10 cellular contexts compared by ENCODE assay signal in the genomic region with DNA sequence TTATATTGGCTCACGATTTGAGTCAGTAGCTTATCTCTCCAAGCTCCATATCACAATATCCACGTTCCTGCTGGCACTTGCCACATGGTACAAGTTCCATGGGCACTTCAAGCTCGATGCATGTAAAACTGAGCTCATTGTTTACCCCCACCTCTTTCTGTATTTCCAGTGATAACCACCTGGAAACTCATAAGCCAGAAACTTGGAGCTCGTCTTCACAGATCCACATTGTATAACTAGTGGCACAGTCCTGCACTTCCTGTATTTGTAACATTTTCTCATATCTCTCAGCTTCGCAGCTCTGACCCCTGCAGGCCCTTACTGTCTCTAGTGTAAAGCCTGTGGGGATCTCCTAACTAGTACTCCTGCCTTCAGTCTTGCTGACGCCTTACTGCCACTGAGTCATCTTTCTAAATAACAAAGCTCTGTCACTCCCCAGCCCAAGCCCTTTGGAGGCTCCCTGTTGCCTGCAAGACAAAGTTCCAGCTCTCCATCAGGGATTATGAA. TPM values are rescaled to one million over a fixed set of nuclear protein-coding genes. Genes with fewer than 3 reads are reported as not detected.
DNase-seq lines count a peak whose midpoint lies in the region; ATAC-seq and TF ChIP-seq lines count a peak whose summit lies in the region.
"Had no signal": no experiment of that assay in that cellular context is flagged by ENCODE, and none has a peak within 500 bp of the region (broad histone marks: within the 10 kb centered on the region; RNA-seq: fewer than 3 reads in every experiment).

No MANE protein-coding gene starts in this region.

- DNase-seq in A172 (ENCODE audit: low spot score) (peak; percentile 88), RWPE1 (ENCODE audit: low spot score) (peak; percentile 58), fibroblast of the aortic adventitia (ENCODE audit: low read depth) (peak; percentile 52), glutamatergic neuron (no peak), DMS153 treated with DMSO at 0.1 percent for 48 hours (lab: John Stamatoyannopoulos, UW; ENCODE audit: unreplicated experiment) (no peak), colonic mucosa (no peak)
- DNase-seq: NCI-H1694 treated with DMSO at 0.1 percent for 48 hours had no signal

- H3K4me3 Mint-ChIP-seq in glutamatergic neuron (ENCODE audit: unreplicated experiment) = no peak overlapping the region

- peak; percentile 19 for TF ChIP-seq CTCF in GM12873 (IDR thresholded peaks at IDR 0.05; ENCODE audit: insufficient read depth, low read depth, low read length, missing control alignments)
- TF ChIP-seq CTCF in RWPE1 (conservative IDR thresholded peaks at IDR 0.05; ENCODE audit: low read depth) = no peak
- no peak for TF ChIP-seq CTCF in fibroblast of the aortic adventitia (IDR thresholded peaks at IDR 0.05; ENCODE audit: insufficient read depth, low read length)
- no peak for TF ChIP-seq CTCF in glutamatergic neuron (IDR thresholded peaks at IDR 0.05; ENCODE audit: partially characterized antibody, unreplicated experiment)
- no peak for TF ChIP-seq CTCF in colonic mucosa (IDR thresholded peaks at IDR 0.05)

- CTCF ChIA-PET in RWPE1 (lab: Yijun Ruan, JAX) = interaction anchor here (1.2 kb wide), 1 partner anchor 35 kb away, joined by 10 read pairs; no protein-coding TSS in a partner anchor

- H3K27me3 Mint-ChIP-seq in glutamatergic neuron (ENCODE audit: unreplicated experiment) = peaks cover 8% of the 10 kb centered on the region

- no peaks in the 10 kb centered on the region for H3K9me3 ChIP-seq in colonic mucosa
- H3K9me3 ChIP-seq: tibial artery had no signal

- H3K4me1 ChIP-seq in colonic mucosa = no peaks in the 10 kb centered on the region
- H3K4me1 ChIP-seq: tibial artery had no signal

- no peaks in the 10 kb centered on the region for H3K27me3 ChIP-seq in colonic mucosa

- H3K4me3 ChIP-seq in fibroblast of the aortic adventitia (ENCODE audit: low read depth, low read length) (no peak overlapping the region), colonic mucosa (no peak overlapping the region)
- H3K4me3 ChIP-seq: tibial artery had no signal

- H3K27ac ChIP-seq in RWPE1 = no peak overlapping the region
- no peak overlapping the region for H3K27ac ChIP-seq in colonic mucosa
- H3K27ac ChIP-seq: tibial artery had no signal

- no peaks in the 10 kb centered on the region for H3K36me3 Mint-ChIP-seq in glutamatergic neuron (ENCODE audit: unreplicated experiment)

- H3K4me1 Mint-ChIP-seq in glutamatergic neuron (ENCODE audit: low read depth, unreplicated experiment) = no peaks in the 10 kb centered on the region

- intact Hi-C loops in colonic mucosa (cut with DNase I) = no loop called here

- no peaks in the 10 kb centered on the region for H3K36me3 ChIP-seq in colonic mucosa
- H3K36me3 ChIP-seq: tibial artery had no signal

- no peak overlapping the region for H3K27ac Mint-ChIP-seq in glutamatergic neuron (ENCODE audit: unreplicated experiment)

- H3K9me3 Mint-ChIP-seq in glutamatergic neuron (ENCODE audit: unreplicated experiment) = no peaks in the 10 kb centered on the region

- ATAC-seq in HG02870 (IDR thresholded peaks at IDR 0.05; ENCODE audit: unreplicated experiment) = no peak

- POLR2A ChIA-PET in RWPE1 (lab: Yijun Ruan, JAX; ENCODE audit: low non-redundant PET) = no interaction called here

- no peak overlapping the region for H3K9ac ChIP-seq in colonic mucosa (ENCODE audit: low read depth in 2 of 2, low read length in 2 of 2)

RNA-seq across cellular contexts. Expression of a gene that starts 6.5 kb away (rescaled TPM):
- not detected in 2 replicates for total RNA-seq in A172 (2014; rRNA removed; shearing (Covaris generic))
- total RNA-seq in fibroblast of the aortic adventitia (ENCODE audit: low replicate concordance) (not detected in 2 replicates), glutamatergic neuron (ENCODE audit: unreplicated experiment) (not detected), colonic mucosa (1 to 10 TPM in 1 of 2 donors, under 1 TPM in 1; 0.85 to 1.6 TPM)

RNA-seq across cellular contexts. Expression of a gene that starts 7.4 kb away (rescaled TPM):
- not detected in 2 replicates for total RNA-seq in A172 (2014; rRNA removed; shearing (Covaris generic))
- not detected in 2 replicates for total RNA-seq in fibroblast of the aortic adventitia (ENCODE audit: low replicate concordance)
- not detected for total RNA-seq in glutamatergic neuron (ENCODE audit: unreplicated experiment)
- total RNA-seq in colonic mucosa = not detected

RNA-seq across cellular contexts. Expression of a gene that starts 14.5 kb away (rescaled TPM):
- 0.12 and 0.14 TPM in 2 replicates for total RNA-seq in A172 (2014; rRNA removed; shearing (Covaris generic))
- total RNA-seq in fibroblast of the aortic adventitia (ENCODE audit: low replicate concordance) (not detected in 2 replicates), glutamatergic neuron (ENCODE audit: unreplicated experiment) (not detected), colonic mucosa (10 to 100 TPM; 20.5 to 27.7 TPM)

RNA-seq across cellular contexts. Expression of a gene that starts 40.9 kb away (rescaled TPM):
- not detected in 2 replicates for total RNA-seq in A172 (2014; rRNA removed; shearing (Covaris generic))
- total RNA-seq in fibroblast of the aortic adventitia (ENCODE audit: low replicate concordance) (not detected in 2 replicates), glutamatergic neuron (ENCODE audit: unreplicated experiment) (not detected), colonic mucosa (under 1 TPM; 0.12 to 0.13 TPM)

RNA-seq across cellular contexts. Expression of a gene that starts 55.8 kb away (rescaled TPM):
- total RNA-seq in A172 (2014; rRNA removed; shearing (Covaris generic)) = 24.2 and 25.1 TPM in 2 replicates
- 1.6 and 2.1 TPM in 2 replicates for total RNA-seq in fibroblast of the aortic adventitia (ENCODE audit: low replicate concordance)
- total RNA-seq in glutamatergic neuron (ENCODE audit: unreplicated experiment) = 40.1 TPM
- 1 to 10 TPM; 6.8 to 9.1 TPM for total RNA-seq in colonic mucosa

Comparison
In these comparisons a context has a peak if more than half of its experiments do, and no peak if none do; other contexts are left out.
1. DNase-seq: peak in A172 (single experiment), RWPE1 (single experiment) and fibroblast of the aortic adventitia (single experiment); none in glutamatergic neuron (single experiment), DMS153 treated with DMSO at 0.1 percent for 48 hours (single experiment) and colonic mucosa (single experiment).
2. RNA of a gene that starts 14.5 kb away (total RNA-seq): 20.5 to 27.7 TPM in colonic mucosa; 0.12 to 0.14 TPM in A172, not detected in glutamatergic neuron (single experiment) and not detected in fibroblast of the aortic adventitia; every median in the first group is over 10 times any median in the second.